In genomic region chr12:112950701-112951100, GRCh38 we compare ENCODE assay signal across 33 cellular contexts. TPM values are rescaled to one million over a fixed set of nuclear protein-coding genes. Genes with fewer than 3 reads are reported as not detected.
"Had no signal": no experiment of that assay in that cellular context is flagged by ENCODE, and none has a peak within 500 bp of the region (broad histone marks: within the 10 kb centered on the region; RNA-seq: fewer than 3 reads in every experiment).

No MANE protein-coding gene starts in this region.

- ATAC-seq: activated CD8-positive, alpha-beta T cell treated with anti-CD3 and anti-CD28 coated beads for 36 hours; activated naive CD4-positive, alpha-beta T cell treated with anti-CD3 and anti-CD28 coated beads, Interleukin-2, amount 50 U/mL, for 72 hours; activated T-cell treated with anti-CD3 and anti-CD28 coated beads, Interleukin-2, amount 50 U/mL, for 4 hours; body of pancreas; PC-3 had no signal

- H3K27me3 Mint-ChIP-seq: activated CD4-positive, alpha-beta T cell treated with anti-CD3 and anti-CD28 coated beads, Interleukin-2, amount 10 ng/mL, durations not matched to agents 24 days and 14 days; activated CD8-positive, alpha-beta T cell treated with anti-CD3 and anti-CD28 coated beads for 36 hours had no signal

- H3K4me1 ChIP-seq: adrenal gland, body of pancreas, Peyer's patch, SJSA1 had no signal

- H3K27ac Mint-ChIP-seq: activated CD4-positive, alpha-beta T cell treated with anti-CD3 and anti-CD28 coated beads, Interleukin-2, amount 10 ng/mL, durations not matched to agents 24 days and 14 days; activated CD8-positive, alpha-beta T cell treated with anti-CD3 and anti-CD28 coated beads for 36 hours; activated naive CD4-positive, alpha-beta T cell treated with anti-CD3 and anti-CD28 coated beads for 36 hours; activated T-helper 1 cell treated with anti-CD3 and anti-CD28 coated beads, Interleukin-12 subunit alpha, Interleukin-12 subunit beta, Interleukin-2, Interleukin-4 antibody, amounts not matched to agents 30 ng/mL and 10 ng/mL and 1 ng/mL, durations not matched to agents 14 hours and 24 hours and 36 hours had no signal

- H3K27ac ChIP-seq: adrenal gland, body of pancreas, Peyer's patch, SJSA1, WERI-Rb-1 had no signal

- DNase-seq: activated CD4-positive, alpha-beta T cell treated with anti-CD3 and anti-CD28 coated beads, Interleukin-2, amount 10 ng/mL, durations not matched to agents 24 days and 14 days; activated CD4-positive, alpha-beta T cell treated with anti-CD3 and anti-CD28 coated beads, Interleukin-2, amount 50 U/mL, for 4 hours; activated CD8-positive, alpha-beta memory T cell treated with anti-CD3 and anti-CD28 coated beads, Interleukin-2, amount 50 U/mL, for 4 hours; activated CD8-positive, alpha-beta T cell treated with anti-CD3 and anti-CD28 coated beads for 36 hours; activated gamma-delta T cell treated with Interleukin-2 at 50 U/mL for 16 hours; activated naive CD4-positive, alpha-beta T cell treated with anti-CD3 and anti-CD28 coated beads for 36 hours; activated T-cell treated with anti-CD3 and anti-CD28 coated beads for 4 hours; activated T-cell treated with anti-CD3 and anti-CD28 coated beads, Interleukin-2, amount 50 U/mL, for 4 hours; body of pancreas; caudate nucleus; cerebellar nuclear complex; Karpas-422; KBM-7; NCI-H1105; NCI-H1417 treated with DMSO at 0.1 percent for 48 hours; NCI-H1930; NCI-H510A; NCI-H526; NCI-H748 treated with DMSO at 0.1 percent for 48 hours; NK-92 treated with Interleukin-12 subunit alpha and Interleukin-12 subunit beta, amount 100 ng/mL, for 24 hours; PC-3; Peyer's patch; RPMI8226; SHP77 treated with DMSO at 0.1 percent for 48 hours; SW 1271; T-helper 1 cell; T-helper 2 cell; T1000; WERI-Rb-1 had no signal

- H3K27me3 ChIP-seq: adrenal gland, body of pancreas, Peyer's patch, SJSA1 had no signal

- H3K9me3 ChIP-seq: adrenal gland, body of pancreas, Peyer's patch, SJSA1 had no signal

- H3K4me3 ChIP-seq: adrenal gland, body of pancreas, Peyer's patch, SJSA1 had no signal

- H3K36me3 ChIP-seq: WERI-Rb-1 had no signal

- H3K9me3 Mint-ChIP-seq: activated naive CD4-positive, alpha-beta T cell treated with anti-CD3 and anti-CD28 coated beads, Interleukin-2, amount 50 U/mL, for 72 hours had no signal

- H3K4me3 Mint-ChIP-seq: activated CD4-positive, alpha-beta T cell treated with anti-CD3 and anti-CD28 coated beads, Interleukin-2, amount 10 ng/mL, durations not matched to agents 24 days and 14 days; activated CD8-positive, alpha-beta T cell treated with anti-CD3 and anti-CD28 coated beads for 36 hours; activated naive CD4-positive, alpha-beta T cell treated with anti-CD3 and anti-CD28 coated beads for 36 hours; activated T-cell treated with anti-CD3 and anti-CD28 coated beads, Interleukin-2, amount 50 U/mL, for 4 hours; activated T-helper 1 cell treated with anti-CD3 and anti-CD28 coated beads, Interleukin-12 subunit alpha, Interleukin-12 subunit beta, Interleukin-2, Interleukin-4 antibody, amounts not matched to agents 30 ng/mL and 10 ng/mL and 1 ng/mL, durations not matched to agents 14 hours and 24 hours and 36 hours had no signal

RNA-seq across cellular contexts. Expression of gene OAS1, which starts 43.9 kb away (rescaled TPM):
- total RNA-seq: SJSA1 had no signal
